In genomic region chr2:182792441-182792840, GRCh38 we compare ENCODE assay signal across 26 cellular contexts.
DNase-seq lines count a peak whose midpoint lies in the region; ATAC-seq, FAIRE-seq and TF ChIP-seq lines count a peak whose summit lies in the region.
"Had no signal": no experiment of that assay in that cellular context is flagged by ENCODE, and none has a peak within 500 bp of the region (broad histone marks: within the 10 kb centered on the region; RNA-seq: fewer than 3 reads in every experiment).

No MANE protein-coding gene starts in this region.

- peak overlapping the region; percentile 23 for H3K27ac ChIP-seq in cardiac muscle cell
- H3K27ac ChIP-seq: KMS-11, PC-9, SJCRH30 had no signal

- ATAC-seq in left cardiac atrium, result no peak
- ATAC-seq: Right ventricle myocardium inferior, SK-N-SH treated with all-trans-retinoic acid at 6 μM for 48 hours had no signal

- no peak for FAIRE-seq in GM19239 (lab: Jason Lieb, UNC)
- FAIRE-seq: G401.6, H1 had no signal

- intact Hi-C loops in left cardiac atrium (cut with DNase I), result no loop called here

- H3K36me3 ChIP-seq in cardiac muscle cell, result no peaks in the 10 kb centered on the region
- H3K36me3 ChIP-seq in MG63, result no peaks in the 10 kb centered on the region
- H3K36me3 ChIP-seq: BE2C had no signal

- no peak for TF ChIP-seq CTCF in cardiac muscle cell (IDR thresholded peaks at IDR 0.05; ENCODE audit: low read depth, low read length)

- H3K27me3 ChIP-seq in cardiac muscle cell (no peaks in the 10 kb centered on the region), MG63 (no peaks in the 10 kb centered on the region)
- H3K27me3 ChIP-seq: BE2C, SJCRH30 had no signal

- DNase-seq in cardiac muscle cell (ENCODE audit: low read depth in 1 of 2, low spot score in 1 of 2) (no peak), left cardiac atrium (no peak), OCI-M1 (lab: John Stamatoyannopoulos, UW) (peak; percentile 22), dermis blood vessel endothelial cell (peak; percentile 39), pulmonary artery endothelial cell (ENCODE audit: low read depth, low spot score) (peak; percentile 8), MG63 (no peak), islet precursor cell (no peak), GM19239 (ENCODE audit: insufficient read length, low spot score) (no peak)
- DNase-seq: BE2C; CD8-positive, alpha-beta memory T cell; HCEC 1CT; IMR-90; NCI-H1105; NCI-H1436 treated with DMSO at 0.1 percent for 48 hours; NCI-H187 treated with DMSO at 0.1 percent for 48 hours; NCI-H446 treated with DMSO at 0.1 percent for 48 hours; NCI-H526; NCI-H82; NK-92 treated with Interleukin-12 subunit alpha and Interleukin-12 subunit beta, amount 100 ng/mL, for 24 hours; PC-9; SJCRH30 had no signal

- H3K4me3 ChIP-seq in cardiac muscle cell (no peak overlapping the region), MG63 (no peak overlapping the region)
- H3K4me3 ChIP-seq: PC-9, SJCRH30 had no signal

- peaks cover 15% of the 10 kb centered on the region for H3K4me1 ChIP-seq in cardiac muscle cell (ENCODE audit: low read depth)
- H3K4me1 ChIP-seq: BE2C, SJCRH30 had no signal

- H3K9me3 ChIP-seq in cardiac muscle cell (ENCODE audit: low read depth) (no peaks in the 10 kb centered on the region), MG63 (no peaks in the 10 kb centered on the region)
- H3K9me3 ChIP-seq: BE2C, SJCRH30 had no signal

Comparison
In these comparisons a context has a peak if more than half of its experiments do, and no peak if none do; other contexts are left out.
1. DNase-seq: peak in OCI-M1 (single experiment), dermis blood vessel endothelial cell (single experiment) and pulmonary artery endothelial cell (single experiment); none in cardiac muscle cell (0 of 2), left cardiac atrium (single experiment), MG63 (single experiment), islet precursor cell (single experiment) and GM19239 (single experiment).